ENCODE assay signal across 1 cellular context in genomic region chr19:45166723-45167252, GRCh38.
TF ChIP-seq lines count a peak whose summit lies in the region.

No MANE protein-coding gene starts in this region.

TF ChIP-seq in IMR-90, 13 proteins besides CTCF, POLR2A, EP300 and RAD21:
- TF ChIP-seq MAZ (IDR thresholded peaks at IDR 0.05; ENCODE audit: borderline replicate concordance, low read depth, low read length), result no peak
- no peak for TF ChIP-seq CEBPB (IDR thresholded peaks at IDR 0.05; ENCODE audit: low read depth, low read length)
- TF ChIP-seq BHLHE40 (IDR thresholded peaks at IDR 0.05; ENCODE audit: low read depth, low read length), result no peak
- no peak for TF ChIP-seq ELK1 (IDR thresholded peaks at IDR 0.05; ENCODE audit: borderline replicate concordance, low read depth, low read length)
- no peak for TF ChIP-seq MAFK (IDR thresholded peaks at IDR 0.05; ENCODE audit: low read depth, low read length)
- no peak for TF ChIP-seq RCOR1 (IDR thresholded peaks at IDR 0.05; ENCODE audit: insufficient replicate concordance, low read length)
- no peak for TF ChIP-seq NFE2L2 (IDR thresholded peaks at IDR 0.05; ENCODE audit: low read depth, low read length)
- no peak for TF ChIP-seq SMC3 (IDR thresholded peaks at IDR 0.05; ENCODE audit: low read depth, low read length)
- TF ChIP-seq RFX5 (IDR thresholded peaks at IDR 0.05; ENCODE audit: low read depth, low read length), result no peak
